Comparison of ENCODE assay signal across 35 cellular contexts in genomic region chr20:55513966-55514365, GRCh38.
"Had no signal": no experiment of that assay in that cellular context is flagged by ENCODE, and none has a peak within 500 bp of the region (broad histone marks: within the 10 kb centered on the region; RNA-seq: fewer than 3 reads in every experiment).

No MANE protein-coding gene starts in this region.

- H3K27ac ChIP-seq: adrenal gland, body of pancreas, cardiac muscle cell, coronary artery, dorsolateral prefrontal cortex, esophagus squamous epithelium, gastroesophageal sphincter had no signal

- H3K27me3 Mint-ChIP-seq: activated CD4-positive, alpha-beta memory T cell treated with anti-CD3 and anti-CD28 coated beads for 36 hours; activated CD4-positive, alpha-beta T cell treated with anti-CD3 and anti-CD28 coated beads for 36 hours; activated CD4-positive, alpha-beta T cell treated with anti-CD3 and anti-CD28 coated beads, Interleukin-2, amount 10 ng/mL, durations not matched to agents 24 days and 14 days; activated CD8-positive, alpha-beta memory T cell treated with anti-CD3 and anti-CD28 coated beads, Interleukin-2, amount 10 ng/mL, durations not matched to agents 7 days and 5 days; activated naive CD4-positive, alpha-beta T cell treated with anti-CD3 and anti-CD28 coated beads, Interleukin-2, amount 50 U/mL, for 24 hours; activated naive CD8-positive, alpha-beta T cell treated with anti-CD3 and anti-CD28 coated beads for 36 hours; activated naive CD8-positive, alpha-beta T cell treated with anti-CD3 and anti-CD28 coated beads, Interleukin-2, amount 50 U/mL, for 24 hours; dendritic cell treated with granulocyte-macrophage colony-stimulating factor and Interleukin-4, amounts not matched to agents 40 ng/mL and 50 ng/mL, for 4 days; T-helper 17 cell had no signal

- H3K36me3 Mint-ChIP-seq: activated CD4-positive, alpha-beta memory T cell treated with anti-CD3 and anti-CD28 coated beads for 36 hours; activated CD8-positive, alpha-beta memory T cell treated with anti-CD3 and anti-CD28 coated beads, Interleukin-2, amount 10 ng/mL, durations not matched to agents 7 days and 5 days; activated naive CD4-positive, alpha-beta T cell treated with anti-CD3 and anti-CD28 coated beads, Interleukin-2, amount 50 U/mL, for 24 hours; activated naive CD8-positive, alpha-beta T cell treated with anti-CD3 and anti-CD28 coated beads for 36 hours had no signal

- H3K4me3 ChIP-seq: adrenal gland, body of pancreas, cardiac muscle cell, coronary artery, dorsolateral prefrontal cortex, esophagus squamous epithelium, gastroesophageal sphincter had no signal

- DNase-seq: activated CD4-positive, alpha-beta memory T cell treated with anti-CD3 and anti-CD28 coated beads for 36 hours; activated CD4-positive, alpha-beta T cell treated with anti-CD3 and anti-CD28 coated beads for 36 hours; activated CD4-positive, alpha-beta T cell treated with anti-CD3 and anti-CD28 coated beads, Interleukin-2, amount 10 ng/mL, durations not matched to agents 24 days and 14 days; activated CD4-positive, CD25-positive, alpha-beta regulatory T cell; activated CD4-positive, CD25-positive, alpha-beta regulatory T cell treated with anti-CD3 and anti-CD28 coated beads, Interleukin-2, amount 50 U/mL, for 72 hours; activated CD8-positive, alpha-beta memory T cell treated with anti-CD3 and anti-CD28 coated beads, Interleukin-2, amount 10 ng/mL, durations not matched to agents 7 days and 5 days; activated CD8-positive, alpha-beta memory T cell treated with anti-CD3 and anti-CD28 coated beads, Interleukin-2, amount 50 U/mL, for 4 hours; activated CD8-positive, alpha-beta T cell treated with anti-CD3 and anti-CD28 coated beads, Interleukin-2, amount 10 ng/mL, durations not matched to agents 7 days and 5 days; activated effector memory CD4-positive, alpha-beta T cell treated with anti-CD3 and anti-CD28 coated beads, Interleukin-2, amount 50 U/mL, for 16 hours; activated naive CD4-positive, alpha-beta T cell treated with anti-CD3 and anti-CD28 coated beads for 36 hours; activated naive CD8-positive, alpha-beta T cell treated with anti-CD3 and anti-CD28 coated beads for 36 hours; activated naive CD8-positive, alpha-beta T cell treated with anti-CD3 and anti-CD28 coated beads, Interleukin-2, amount 50 U/mL, for 24 hours; activated T-cell treated with anti-CD3 and anti-CD28 coated beads, Interleukin-2, amount 50 U/mL, for 1 hour; activated T-cell treated with anti-CD3 and anti-CD28 coated beads, Interleukin-2, amount 50 U/mL, for 48 hours; adrenal gland; amygdala; aorta; body of pancreas; central memory CD4-positive, alpha-beta T cell; dorsolateral prefrontal cortex; effector memory CD4-positive, alpha-beta T cell; endodermal cell; esophagus squamous epithelium; foreskin melanocyte; T-helper 1 cell; T-helper 17 cell; T1000 had no signal

- H3K4me1 ChIP-seq: adrenal gland, body of pancreas, esophagus squamous epithelium, gastroesophageal sphincter had no signal

- ATAC-seq: activated CD4-positive, alpha-beta T cell treated with anti-CD3 and anti-CD28 coated beads for 36 hours; activated CD8-positive, alpha-beta memory T cell treated with anti-CD3 and anti-CD28 coated beads, Interleukin-2, amount 10 ng/mL, durations not matched to agents 7 days and 5 days; activated CD8-positive, alpha-beta T cell treated with anti-CD3 and anti-CD28 coated beads, Interleukin-2, amount 10 ng/mL, durations not matched to agents 7 days and 5 days; activated naive CD8-positive, alpha-beta T cell treated with anti-CD3 and anti-CD28 coated beads, Interleukin-2, amount 50 U/mL, for 24 hours; body of pancreas; gastroesophageal sphincter; T-helper 17 cell had no signal

- H3K27me3 ChIP-seq: adrenal gland, body of pancreas, cardiac muscle cell, dorsolateral prefrontal cortex, esophagus squamous epithelium, gastroesophageal sphincter had no signal

- H3K27ac Mint-ChIP-seq: activated CD4-positive, alpha-beta memory T cell treated with anti-CD3 and anti-CD28 coated beads for 36 hours; activated CD4-positive, alpha-beta T cell treated with anti-CD3 and anti-CD28 coated beads for 36 hours; activated CD4-positive, alpha-beta T cell treated with anti-CD3 and anti-CD28 coated beads, Interleukin-2, amount 10 ng/mL, durations not matched to agents 24 days and 14 days; activated CD8-positive, alpha-beta memory T cell treated with anti-CD3 and anti-CD28 coated beads, Interleukin-2, amount 10 ng/mL, durations not matched to agents 7 days and 5 days; activated CD8-positive, alpha-beta T cell treated with anti-CD3 and anti-CD28 coated beads, Interleukin-2, amount 10 ng/mL, durations not matched to agents 7 days and 5 days; activated naive CD4-positive, alpha-beta T cell treated with anti-CD3 and anti-CD28 coated beads for 36 hours; activated naive CD4-positive, alpha-beta T cell treated with anti-CD3 and anti-CD28 coated beads, Interleukin-2, amount 50 U/mL, for 24 hours; activated naive CD8-positive, alpha-beta T cell treated with anti-CD3 and anti-CD28 coated beads for 36 hours; activated naive CD8-positive, alpha-beta T cell treated with anti-CD3 and anti-CD28 coated beads, Interleukin-2, amount 50 U/mL, for 24 hours; activated T-helper 1 cell treated with anti-CD3 and anti-CD28 coated beads, Interleukin-12 subunit alpha, Interleukin-12 subunit beta, Interleukin-2, Interleukin-4 antibody, amounts not matched to agents 30 ng/mL and 10 ng/mL and 1 ng/mL, durations not matched to agents 14 hours and 24 hours and 36 hours; activated T-helper 2 cell treated with anti-CD3 and anti-CD28 coated beads, Interferon-gamma antibody, Interleukin-2, Interleukin-4, amounts not matched to agents 10 μg/mL and 5 μg/mL and 100 μg/mL, durations not matched to agents 14 hours and 24 hours and 36 hours; dendritic cell treated with granulocyte-macrophage colony-stimulating factor and Interleukin-4, amounts not matched to agents 40 ng/mL and 50 ng/mL, for 4 days; endodermal cell; T-helper 17 cell; T-helper 2 cell treated with Interferon-gamma antibody and Interleukin-4, amounts not matched to agents 5 μg/mL and 100 μg/mL, for 36 hours had no signal

- H3K36me3 ChIP-seq: adrenal gland, cardiac muscle cell, esophagus squamous epithelium, gastroesophageal sphincter had no signal

- H3K4me1 Mint-ChIP-seq: activated CD4-positive, alpha-beta T cell treated with anti-CD3 and anti-CD28 coated beads for 36 hours; activated CD4-positive, alpha-beta T cell treated with anti-CD3 and anti-CD28 coated beads, Interleukin-2, amount 10 ng/mL, durations not matched to agents 24 days and 14 days; activated CD8-positive, alpha-beta memory T cell treated with anti-CD3 and anti-CD28 coated beads, Interleukin-2, amount 10 ng/mL, durations not matched to agents 7 days and 5 days; activated naive CD4-positive, alpha-beta T cell treated with anti-CD3 and anti-CD28 coated beads, Interleukin-2, amount 50 U/mL, for 24 hours; activated naive CD8-positive, alpha-beta T cell treated with anti-CD3 and anti-CD28 coated beads for 36 hours; activated naive CD8-positive, alpha-beta T cell treated with anti-CD3 and anti-CD28 coated beads, Interleukin-2, amount 50 U/mL, for 24 hours; T-helper 17 cell had no signal

- H3K9me3 ChIP-seq: adrenal gland, body of pancreas, esophagus squamous epithelium, gastroesophageal sphincter had no signal

- H3K9me3 Mint-ChIP-seq: activated naive CD8-positive, alpha-beta T cell treated with anti-CD3 and anti-CD28 coated beads for 36 hours; dendritic cell treated with granulocyte-macrophage colony-stimulating factor and Interleukin-4, amounts not matched to agents 40 ng/mL and 50 ng/mL, for 4 days; endodermal cell had no signal

- H3K4me3 Mint-ChIP-seq: activated CD4-positive, alpha-beta memory T cell treated with anti-CD3 and anti-CD28 coated beads for 36 hours; activated CD4-positive, alpha-beta T cell treated with anti-CD3 and anti-CD28 coated beads for 36 hours; activated CD4-positive, alpha-beta T cell treated with anti-CD3 and anti-CD28 coated beads, Interleukin-2, amount 10 ng/mL, durations not matched to agents 24 days and 14 days; activated CD8-positive, alpha-beta memory T cell treated with anti-CD3 and anti-CD28 coated beads, Interleukin-2, amount 10 ng/mL, durations not matched to agents 7 days and 5 days; activated CD8-positive, alpha-beta T cell treated with anti-CD3 and anti-CD28 coated beads, Interleukin-2, amount 10 ng/mL, durations not matched to agents 7 days and 5 days; activated naive CD4-positive, alpha-beta T cell treated with anti-CD3 and anti-CD28 coated beads for 36 hours; activated naive CD4-positive, alpha-beta T cell treated with anti-CD3 and anti-CD28 coated beads, Interleukin-2, amount 50 U/mL, for 24 hours; activated naive CD8-positive, alpha-beta T cell treated with anti-CD3 and anti-CD28 coated beads for 36 hours; activated naive CD8-positive, alpha-beta T cell treated with anti-CD3 and anti-CD28 coated beads, Interleukin-2, amount 50 U/mL, for 24 hours; activated T-helper 1 cell treated with anti-CD3 and anti-CD28 coated beads, Interleukin-12 subunit alpha, Interleukin-12 subunit beta, Interleukin-2, Interleukin-4 antibody, amounts not matched to agents 30 ng/mL and 10 ng/mL and 1 ng/mL, durations not matched to agents 14 hours and 24 hours and 36 hours; dendritic cell treated with granulocyte-macrophage colony-stimulating factor and Interleukin-4, amounts not matched to agents 40 ng/mL and 50 ng/mL, for 4 days; endodermal cell; T-helper 17 cell; T-helper 2 cell treated with Interferon-gamma antibody and Interleukin-4, amounts not matched to agents 5 μg/mL and 100 μg/mL, for 36 hours had no signal
